Comparison of ENCODE assay signal across 10 cellular contexts in genomic region chr10:68348265-68348741, GRCh38. TPM values are rescaled to one million over a fixed set of nuclear protein-coding genes. Genes with fewer than 3 reads are reported as not detected.
DNase-seq lines count a peak whose midpoint lies in the region; ATAC-seq and TF ChIP-seq lines count a peak whose summit lies in the region.
"Had no signal": no experiment of that assay in that cellular context is flagged by ENCODE, and none has a peak within 500 bp of the region (broad histone marks: within the 10 kb centered on the region; RNA-seq: fewer than 3 reads in every experiment).

No MANE protein-coding gene starts in this region.

- no peaks in the 10 kb centered on the region for H3K9me3 ChIP-seq in right atrium auricular region
- H3K9me3 ChIP-seq: BLaER1 had no signal

- H3K27ac Mint-ChIP-seq in activated naive CD4-positive, alpha-beta T cell treated with anti-CD3 and anti-CD28 coated beads, Interleukin-2, amount 10 ng/mL, durations not matched to agents 7 days and 5 days: no peak overlapping the region
- H3K27ac Mint-ChIP-seq: dendritic cell treated with granulocyte-macrophage colony-stimulating factor and Interleukin-4, amounts not matched to agents 40 ng/mL and 50 ng/mL, for 4 days had no signal

- no peaks in the 10 kb centered on the region for H3K4me1 Mint-ChIP-seq in activated naive CD4-positive, alpha-beta T cell treated with anti-CD3 and anti-CD28 coated beads, Interleukin-2, amount 10 ng/mL, durations not matched to agents 7 days and 5 days

- H3K4me1 ChIP-seq in right atrium auricular region: no peaks in the 10 kb centered on the region
- H3K4me1 ChIP-seq: BLaER1 had no signal

- ATAC-seq in HG02759 (IDR thresholded peaks at IDR 0.05; ENCODE audit: unreplicated experiment): peak; percentile 67

- H3K36me3 Mint-ChIP-seq in activated naive CD4-positive, alpha-beta T cell treated with anti-CD3 and anti-CD28 coated beads, Interleukin-2, amount 10 ng/mL, durations not matched to agents 7 days and 5 days: peaks cover 45% of the 10 kb centered on the region

- no peaks in the 10 kb centered on the region for H3K9me3 Mint-ChIP-seq in activated naive CD4-positive, alpha-beta T cell treated with anti-CD3 and anti-CD28 coated beads, Interleukin-2, amount 10 ng/mL, durations not matched to agents 7 days and 5 days
- H3K9me3 Mint-ChIP-seq: dendritic cell treated with granulocyte-macrophage colony-stimulating factor and Interleukin-4, amounts not matched to agents 40 ng/mL and 50 ng/mL, for 4 days had no signal

- no peaks in the 10 kb centered on the region for H3K27me3 ChIP-seq in right atrium auricular region
- H3K27me3 ChIP-seq: BLaER1 had no signal

- TF ChIP-seq CTCF in right atrium auricular region (IDR thresholded peaks at IDR 0.05): peak; percentile 31 to 63

- H3K4me3 ChIP-seq in right atrium auricular region: no peak overlapping the region
- H3K4me3 ChIP-seq: BLaER1 had no signal

- H3K27ac ChIP-seq in right atrium auricular region: no peak overlapping the region
- H3K27ac ChIP-seq: BLaER1 had no signal

- peak; percentile 7 to 40 (median 8) for DNase-seq in NCI-H1417 (lab: John Stamatoyannopoulos, UW)
- no peak for DNase-seq in NCI-H1417 treated with DMSO at 0.1 percent for 48 hours (lab: John Stamatoyannopoulos, UW)
- DNase-seq in RKO (ENCODE audit: low spot score): peak; percentile 66
- peak; percentile 60 for DNase-seq in activated naive CD4-positive, alpha-beta T cell treated with anti-CD3 and anti-CD28 coated beads, Interleukin-2, amount 10 ng/mL, durations not matched to agents 7 days and 5 days
- no peak for DNase-seq in right atrium auricular region (ENCODE audit: low spot score)
- peak; percentile 6 to 41 (median 14) for DNase-seq in stimulated activated CD4-positive, alpha-beta T cell treated with anti-CD3 and anti-CD28 coated beads, Interleukin-1b, Interleukin-23, amount 100 ng/mL, for 24 hours (ENCODE audit: low read depth in 4 of 4, low spot score in 1 of 4)
- no peak for DNase-seq in C1 segment of cervical spinal cord (lab: John Stamatoyannopoulos, UW)

- H3K36me3 ChIP-seq in right atrium auricular region: peaks cover 54% of the 10 kb centered on the region

- no peak overlapping the region for H3K4me3 Mint-ChIP-seq in activated naive CD4-positive, alpha-beta T cell treated with anti-CD3 and anti-CD28 coated beads, Interleukin-2, amount 10 ng/mL, durations not matched to agents 7 days and 5 days
- H3K4me3 Mint-ChIP-seq: dendritic cell treated with granulocyte-macrophage colony-stimulating factor and Interleukin-4, amounts not matched to agents 40 ng/mL and 50 ng/mL, for 4 days had no signal

- CTCF ChIA-PET in activated naive CD4-positive, alpha-beta T cell treated with anti-CD3 and anti-CD28 coated beads, Interleukin-2, amount 10 ng/mL, durations not matched to agents 7 days and 5 days (lab: Charles Lee): interaction anchor here (0.6 to 2.8 kb wide), 22 partner anchors 9 to 746 kb away, joined by 3 to 23 read pairs (median 4); partner anchors contain the start of genes DNA2, HNRNPH3 and PBLD

- no peaks in the 10 kb centered on the region for H3K27me3 Mint-ChIP-seq in activated naive CD4-positive, alpha-beta T cell treated with anti-CD3 and anti-CD28 coated beads, Interleukin-2, amount 10 ng/mL, durations not matched to agents 7 days and 5 days
- H3K27me3 Mint-ChIP-seq: dendritic cell treated with granulocyte-macrophage colony-stimulating factor and Interleukin-4, amounts not matched to agents 40 ng/mL and 50 ng/mL, for 4 days had no signal

RNA-seq across cellular contexts. Expression of gene PBLD, which starts 15.6 kb away (rescaled TPM):
- total RNA-seq in right atrium auricular region: 1 to 10 TPM; 2.7 to 4.5 TPM

RNA-seq across cellular contexts. Expression of gene HNRNPH3, which starts 16.4 kb away (rescaled TPM):
- total RNA-seq in right atrium auricular region: 10 to 100 TPM; 29.7 to 34.8 TPM

RNA-seq across cellular contexts. Expression of gene RUFY2, which starts 58.8 kb away (rescaled TPM):
- 10 to 100 TPM in 1 of 2 donors, 1 to 10 TPM in 1; 8.3 to 11.0 TPM for total RNA-seq in right atrium auricular region

Comparison
In these comparisons a context has a peak if more than half of its experiments do, and no peak if none do; other contexts are left out.
1. DNase-seq: peak in NCI-H1417 (3 of 3), RKO (single experiment), activated naive CD4-positive, alpha-beta T cell treated with anti-CD3 and anti-CD28 coated beads, Interleukin-2, amount 10 ng/mL, durations not matched to agents 7 days and 5 days (single experiment) and stimulated activated CD4-positive, alpha-beta T cell treated with anti-CD3 and anti-CD28 coated beads, Interleukin-1b, Interleukin-23, amount 100 ng/mL, for 24 hours (4 of 4); none in NCI-H1417 treated with DMSO at 0.1 percent for 48 hours (single experiment), right atrium auricular region (single experiment) and C1 segment of cervical spinal cord (0 of 14).